Comparison of ENCODE assay signal across 18 cellular contexts in the genomic region with DNA sequence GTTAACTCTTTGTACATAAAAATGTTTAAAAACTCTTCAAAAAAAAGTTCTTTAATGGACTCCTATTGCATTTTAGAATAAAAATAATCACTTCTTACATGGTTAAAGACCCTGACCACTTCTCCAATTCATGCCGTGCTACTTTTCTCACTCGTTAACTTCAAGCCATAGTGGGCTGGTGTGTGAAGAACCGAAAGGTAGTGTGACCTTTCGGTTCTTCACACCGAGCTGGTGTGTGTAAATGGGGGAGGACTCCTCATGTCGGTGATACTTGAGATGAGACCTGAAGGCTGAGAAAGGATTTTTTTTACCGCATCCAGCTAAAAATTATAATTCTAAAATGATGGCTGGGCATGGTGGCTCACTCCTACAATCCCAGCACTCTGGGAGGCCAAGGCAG.
"Had no signal": no experiment of that assay in that cellular context is flagged by ENCODE, and none has a peak within 500 bp of the region (broad histone marks: within the 10 kb centered on the region; RNA-seq: fewer than 3 reads in every experiment).

No MANE protein-coding gene starts in this region.

- DNase-seq: activated CD4-positive, alpha-beta T cell treated with anti-CD3 and anti-CD28 coated beads for 1 hour; activated CD4-positive, alpha-beta T cell treated with anti-CD3 and anti-CD28 coated beads, Interleukin-2, amount 50 U/mL, for 4 hours; activated CD8-positive, alpha-beta memory T cell treated with anti-CD3 and anti-CD28 coated beads, Interleukin-2, amount 10 ng/mL, durations not matched to agents 7 days and 5 days; activated effector memory CD4-positive, alpha-beta T cell treated with Interleukin-2 at 50 U/mL for 16 hours; activated naive CD8-positive, alpha-beta T cell treated with anti-CD3 and anti-CD28 coated beads, Interleukin-2, amount 10 ng/mL, durations not matched to agents 7 days and 5 days; activated T-cell treated with anti-CD3 and anti-CD28 coated beads, Interleukin-2, amount 50 U/mL, for 1 hour; brain microvascular endothelial cell; cortex of kidney; effector CD8-positive, alpha-beta T cell; foreskin keratinocyte; left cardiac atrium; lower lobe of right lung; ovary; spleen; T-cell; T1000 had no signal

- H3K27ac ChIP-seq: brain microvascular endothelial cell, foreskin keratinocyte, lower lobe of right lung, neural progenitor cell, ovary had no signal

- H3K36me3 ChIP-seq: brain microvascular endothelial cell, lower lobe of right lung, neural progenitor cell, ovary, spleen had no signal

- H3K9me3 Mint-ChIP-seq: activated naive CD8-positive, alpha-beta T cell treated with anti-CD3 and anti-CD28 coated beads, Interleukin-2, amount 10 ng/mL, durations not matched to agents 7 days and 5 days; T-cell had no signal

- H3K27ac Mint-ChIP-seq: activated CD8-positive, alpha-beta memory T cell treated with anti-CD3 and anti-CD28 coated beads, Interleukin-2, amount 10 ng/mL, durations not matched to agents 7 days and 5 days; activated naive CD8-positive, alpha-beta T cell treated with anti-CD3 and anti-CD28 coated beads, Interleukin-2, amount 10 ng/mL, durations not matched to agents 7 days and 5 days; neural progenitor cell had no signal

- H3K4me3 ChIP-seq: lower lobe of right lung, neural progenitor cell, ovary, spleen had no signal

- H3K9me3 ChIP-seq: lower lobe of right lung, ovary, spleen had no signal

- H3K27me3 ChIP-seq: brain microvascular endothelial cell, foreskin keratinocyte, neural progenitor cell, ovary, spleen had no signal

- H3K4me3 Mint-ChIP-seq: activated CD8-positive, alpha-beta memory T cell treated with anti-CD3 and anti-CD28 coated beads, Interleukin-2, amount 10 ng/mL, durations not matched to agents 7 days and 5 days; activated naive CD8-positive, alpha-beta T cell treated with anti-CD3 and anti-CD28 coated beads, Interleukin-2, amount 10 ng/mL, durations not matched to agents 7 days and 5 days; neural progenitor cell; T-cell had no signal

- H3K36me3 Mint-ChIP-seq: neural progenitor cell, T-cell had no signal

- H3K4me1 ChIP-seq: foreskin keratinocyte had no signal

- H2AFZ ChIP-seq: neural progenitor cell had no signal

- H3K9ac ChIP-seq: neural progenitor cell had no signal

- H3K27me3 Mint-ChIP-seq: activated CD8-positive, alpha-beta memory T cell treated with anti-CD3 and anti-CD28 coated beads, Interleukin-2, amount 10 ng/mL, durations not matched to agents 7 days and 5 days; activated naive CD8-positive, alpha-beta T cell treated with anti-CD3 and anti-CD28 coated beads, Interleukin-2, amount 10 ng/mL, durations not matched to agents 7 days and 5 days; T-cell had no signal

- ATAC-seq: activated CD8-positive, alpha-beta memory T cell treated with anti-CD3 and anti-CD28 coated beads, Interleukin-2, amount 10 ng/mL, durations not matched to agents 7 days and 5 days; foreskin keratinocyte; left cardiac atrium; lower lobe of right lung; sciatic nerve; T-cell had no signal

- H3K4me2 ChIP-seq: neural progenitor cell had no signal
